In the genomic region with DNA sequence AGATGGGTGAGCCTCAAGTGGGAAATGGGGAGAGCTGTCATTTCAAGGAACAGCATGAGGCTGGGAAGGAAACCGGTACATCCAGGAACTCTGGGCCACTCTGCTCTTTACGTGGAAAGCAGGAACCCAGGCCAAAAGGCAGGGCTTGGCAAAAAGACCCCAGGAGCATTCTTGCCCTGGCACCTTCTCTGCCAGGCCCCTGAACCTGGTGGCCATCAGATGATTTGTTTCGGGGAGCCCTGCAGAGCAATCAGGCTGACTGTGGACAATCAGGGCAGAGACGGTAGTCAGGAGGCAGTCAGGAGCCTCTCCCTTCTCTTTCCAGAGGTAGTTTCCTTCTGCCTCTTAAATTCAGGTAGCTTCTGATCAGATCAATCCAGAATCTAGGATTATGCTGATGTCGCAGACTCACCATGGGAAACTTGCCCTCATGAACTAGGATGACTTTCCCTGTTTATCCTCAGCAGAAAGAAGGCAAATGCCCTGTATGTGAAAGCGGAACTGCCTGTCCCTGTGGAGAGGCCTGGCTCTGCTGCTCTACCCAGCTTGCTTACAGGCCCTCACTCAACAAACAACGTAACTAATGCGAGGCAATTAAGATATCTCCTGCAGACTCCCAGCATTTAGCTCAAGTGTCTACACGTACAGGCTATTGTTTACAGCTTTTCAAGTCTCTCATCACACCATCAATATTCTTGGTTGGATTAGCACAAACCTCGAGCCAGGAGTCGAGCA, we compare ENCODE assay signal across 16 cellular contexts. TPM values are rescaled to one million over a fixed set of nuclear protein-coding genes. Genes with fewer than 3 reads are reported as not detected.
DNase-seq lines count a peak whose midpoint lies in the region; ATAC-seq, FAIRE-seq and TF ChIP-seq lines count a peak whose summit lies in the region.
"Had no signal": no experiment of that assay in that cellular context is flagged by ENCODE, and none has a peak within 500 bp of the region (broad histone marks: within the 10 kb centered on the region; RNA-seq: fewer than 3 reads in every experiment).

No MANE protein-coding gene starts in this region.

- no peak overlapping the region for H3K14ac ChIP-seq in H9 (ENCODE audit: insufficient read depth, low read length)

- in situ Hi-C loops in HepG2 (cut with HindIII; ENCODE audit: extremely low pct_ligation_motif_present, low pct_unique_long_range_greater_than_20kb) = no loop called here

- no peaks in the 10 kb centered on the region for H3K23me2 ChIP-seq in H9 (ENCODE audit: insufficient read length, low read depth, low read length, poor library complexity, severe bottlenecking)

- no peak for TF ChIP-seq RAD21 in HepG2 (CRISPR knock-in tag; IDR thresholded peaks at IDR 0.05)

- no peak overlapping the region for H2BK12ac ChIP-seq in H9 (ENCODE audit: insufficient read length, low read depth, low read length)

- TF ChIP-seq POLR2A in HepG2 (IDR thresholded peaks at IDR 0.05; ENCODE audit: insufficient read depth in 1 of 2, low read depth in 2 of 2, low read length in 2 of 2) = no peak

- DNase-seq in H9 (no peak), memory B cell (ENCODE audit: low spot score in 2 of 2) (no peak), HepG2 (ENCODE audit: low spot score) (no peak), NCI-H774 (lab: John Stamatoyannopoulos, UW) (no peak)
- no peak for DNase-seq in activated CD8-positive, alpha-beta T cell treated with anti-CD3 and anti-CD28 coated beads, Interleukin-2, amount 10 ng/mL, durations not matched to agents 7 days and 5 days
- DNase-seq: activated gamma-delta T cell treated with Interleukin-2 at 50 U/mL for 16 hours; effector CD4-positive, alpha-beta T cell; foreskin keratinocyte; NCI-H2081 treated with DMSO at 0.1 percent for 48 hours; occipital lobe; T-helper 9 cell had no signal

- H3K27ac ChIP-seq in 22Rv1 (peak overlapping the region; percentile 87), H9 (ENCODE audit: insufficient read length, low read depth, low read length) (no peak overlapping the region), VCaP (peak overlapping the region; percentile 89), HepG2 (ENCODE audit: extremely low read length, insufficient read depth, low read length) (no peak overlapping the region)
- H3K27ac ChIP-seq: foreskin keratinocyte had no signal

- H3K4me1 Mint-ChIP-seq in H9 (peaks cover 4 to 8% of the 10 kb centered on the region in 2 experiments; a peak in 3 of 4 replicates), memory B cell (peaks cover 10% of the 10 kb centered on the region)
- peaks cover 29% of the 10 kb centered on the region for H3K4me1 Mint-ChIP-seq in stimulated activated memory B cell treated with anti-CD40 and anti-IgM and Interleukin-4, amounts not matched to agents 10 μg/mL and 1 μg/mL and 100 μg/mL, for 72 hours
- H3K4me1 Mint-ChIP-seq in activated CD8-positive, alpha-beta T cell treated with anti-CD3 and anti-CD28 coated beads, Interleukin-2, amount 10 ng/mL, durations not matched to agents 7 days and 5 days (ENCODE audit: low read depth) = peaks cover 34% of the 10 kb centered on the region

- no peak overlapping the region for H2BK20ac ChIP-seq in H9 (ENCODE audit: low read depth, low read length, poor library complexity, severe bottlenecking)

- no peak for TF ChIP-seq CTCF in 22Rv1 (IDR thresholded peaks at IDR 0.05)
- no peak for TF ChIP-seq CTCF in H9 (conservative IDR thresholded peaks at IDR 0.05)
- no peak for TF ChIP-seq CTCF in VCaP (conservative IDR thresholded peaks at IDR 0.05)
- TF ChIP-seq CTCF in HepG2 (CRISPR knock-in tag; IDR thresholded peaks at IDR 0.05) = no peak

- H3K18ac ChIP-seq in H9 (ENCODE audit: insufficient read length, low read depth, low read length) = no peak overlapping the region

- TF ChIP-seq EP300 in HepG2 (IDR thresholded peaks at IDR 0.05; ENCODE audit: low read depth in 2 of 2, low read length in 2 of 2) = no peak
- no peak for TF ChIP-seq EP300 in HepG2 (CRISPR knock-in tag; IDR thresholded peaks at IDR 0.05; ENCODE audit: borderline replicate concordance)

- H3K23ac ChIP-seq in H9 (ENCODE audit: insufficient read length, low read depth, low read length) = no peak overlapping the region

- H3K4me2 ChIP-seq in H9 (ENCODE audit: insufficient read depth, insufficient read length, low read length) = no peak overlapping the region
- H3K4me2 ChIP-seq in HepG2 (ENCODE audit: low read depth, low read length) = no peak overlapping the region

- CTCF ChIA-PET in HepG2 (lab: Yijun Ruan, JAX; ENCODE audit: low intra/inter-chr PET ratio, low total read pairs) = no interaction called here
- CTCF ChIA-PET in activated CD8-positive, alpha-beta T cell treated with anti-CD3 and anti-CD28 coated beads, Interleukin-2, amount 10 ng/mL, durations not matched to agents 7 days and 5 days (lab: Charles Lee) = interaction anchor here (1.2 to 1.7 kb wide), 3 partner anchors 10 to 352 kb away, joined by 4 to 8 read pairs (median 5); no protein-coding TSS in a partner anchor

- H3K4me3 Mint-ChIP-seq in H9 = no peak overlapping the region
- H3K4me3 Mint-ChIP-seq in memory B cell = no peak overlapping the region
- H3K4me3 Mint-ChIP-seq in stimulated activated memory B cell treated with anti-CD40 and anti-IgM and Interleukin-4, amounts not matched to agents 10 μg/mL and 1 μg/mL and 100 μg/mL, for 72 hours = no peak overlapping the region
- no peak overlapping the region for H3K4me3 Mint-ChIP-seq in activated CD8-positive, alpha-beta T cell treated with anti-CD3 and anti-CD28 coated beads, Interleukin-2, amount 10 ng/mL, durations not matched to agents 7 days and 5 days
- H3K4me3 Mint-ChIP-seq: stimulated activated naive CD8-positive, alpha-beta T cell treated with anti-CD3 and anti-CD28 coated beads, Interleukin-15, Interleukin-2, amounts not matched to agents 100 ng/mL and 50 ng/mL, for 24 hours had no signal

- H3K4ac ChIP-seq in H9 (ENCODE audit: low read depth, low read length) = no peak overlapping the region

- peaks cover 79 to 94% (median 91%) of the 10 kb centered on the region in 3 experiments for H3K36me3 Mint-ChIP-seq in H9 (ENCODE audit: insufficient read depth in 1 of 3, low read depth in 3 of 3)
- peaks cover 52% of the 10 kb centered on the region for H3K36me3 Mint-ChIP-seq in memory B cell
- H3K36me3 Mint-ChIP-seq in stimulated activated memory B cell treated with anti-CD40 and anti-IgM and Interleukin-4, amounts not matched to agents 10 μg/mL and 1 μg/mL and 100 μg/mL, for 72 hours = peaks cover 87% of the 10 kb centered on the region
- H3K36me3 Mint-ChIP-seq in activated CD8-positive, alpha-beta T cell treated with anti-CD3 and anti-CD28 coated beads, Interleukin-2, amount 10 ng/mL, durations not matched to agents 7 days and 5 days (ENCODE audit: low read depth) = peaks cover 84% of the 10 kb centered on the region

- H3K79me2 ChIP-seq in H9 (ENCODE audit: insufficient read depth, low read length) = peaks cover 1% of the 10 kb centered on the region; the same call in 1 of the 2 replicates
- H3K79me2 ChIP-seq in HepG2 (ENCODE audit: insufficient read depth, low read length) = no peaks in the 10 kb centered on the region

- H3K4me1 ChIP-seq in H9 (ENCODE audit: insufficient read depth, low read length) (no peaks in the 10 kb centered on the region), HepG2 (ENCODE audit: insufficient read depth, low read length) (no peaks in the 10 kb centered on the region)

- FAIRE-seq in HepG2 (lab: Jason Lieb, UNC) = no peak

- H3K56ac ChIP-seq in H9 (ENCODE audit: insufficient read length, low read depth, low read length) = no peak overlapping the region

- intact Hi-C loops in HepG2 (cut with micrococcal nuclease; ENCODE audit: unreplicated experiment) = no loop called here

- H4K91ac ChIP-seq in H9 (ENCODE audit: insufficient read length, low read depth, low read length) = no peak overlapping the region

- no peak overlapping the region for H2BK15ac ChIP-seq in H9 (ENCODE audit: low read depth, low read length)

- H3K27me3 Mint-ChIP-seq in H9 (ENCODE audit: low read depth) = no peaks in the 10 kb centered on the region
- H3K27me3 Mint-ChIP-seq in memory B cell = no peaks in the 10 kb centered on the region
- H3K27me3 Mint-ChIP-seq in stimulated activated memory B cell treated with anti-CD40 and anti-IgM and Interleukin-4, amounts not matched to agents 10 μg/mL and 1 μg/mL and 100 μg/mL, for 72 hours = no peaks in the 10 kb centered on the region
- no peaks in the 10 kb centered on the region for H3K27me3 Mint-ChIP-seq in activated CD8-positive, alpha-beta T cell treated with anti-CD3 and anti-CD28 coated beads, Interleukin-2, amount 10 ng/mL, durations not matched to agents 7 days and 5 days (ENCODE audit: low read depth)
- H3K27me3 Mint-ChIP-seq: stimulated activated naive CD8-positive, alpha-beta T cell treated with anti-CD3 and anti-CD28 coated beads, Interleukin-15, Interleukin-2, amounts not matched to agents 100 ng/mL and 50 ng/mL, for 24 hours had no signal

- peaks cover 44 to 77% of the 10 kb centered on the region in 2 experiments for H3K36me3 ChIP-seq in HepG2 (replicated peaks in 1 of 2; ENCODE audit: control insufficient read depth in 1 of 2, insufficient read depth in 2 of 2, low read length in 2 of 2)

- peaks cover 18% of the 10 kb centered on the region for H3K79me1 ChIP-seq in H9 (ENCODE audit: insufficient read depth, low read depth, low read length, poor library complexity, severe bottlenecking)

- H3T11ph ChIP-seq in H9 (ENCODE audit: low read length) = no peak overlapping the region

- H4K20me1 ChIP-seq in H9 (ENCODE audit: control insufficient read depth, insufficient read depth, insufficient read length) (no peaks in the 10 kb centered on the region), HepG2 (ENCODE audit: insufficient read depth, low read length) (no peaks in the 10 kb centered on the region)

- no peak overlapping the region for H2AK5ac ChIP-seq in H9 (ENCODE audit: insufficient read length, low read length)

- BruUV-seq in HepG2 (replicated peaks; lab: Mats Ljungman, UMichigan) = no TSS peak

- H3K9me3 ChIP-seq in H9 (ENCODE audit: control insufficient read depth, low read depth, low read length) (no peaks in the 10 kb centered on the region), HepG2 (ENCODE audit: low read length) (no peaks in the 10 kb centered on the region)

- no peak overlapping the region for H4K5ac ChIP-seq in H9 (ENCODE audit: insufficient read length, low read depth, low read length)

- H2AFZ ChIP-seq in H9 (ENCODE audit: low read length) = no peak overlapping the region
- no peak overlapping the region for H2AFZ ChIP-seq in HepG2 (ENCODE audit: low read length)

- H3K27ac Mint-ChIP-seq in H9 (peak overlapping the region; percentile 51 to 80 (median 77); a peak in 4 of 7 replicates), memory B cell (peak overlapping the region; percentile 58)
- H3K27ac Mint-ChIP-seq in stimulated activated memory B cell treated with anti-CD40 and anti-IgM and Interleukin-4, amounts not matched to agents 10 μg/mL and 1 μg/mL and 100 μg/mL, for 72 hours = no peak overlapping the region
- no peak overlapping the region for H3K27ac Mint-ChIP-seq in activated CD8-positive, alpha-beta T cell treated with anti-CD3 and anti-CD28 coated beads, Interleukin-2, amount 10 ng/mL, durations not matched to agents 7 days and 5 days
- H3K27ac Mint-ChIP-seq: stimulated activated naive CD8-positive, alpha-beta T cell treated with anti-CD3 and anti-CD28 coated beads, Interleukin-15, Interleukin-2, amounts not matched to agents 100 ng/mL and 50 ng/mL, for 24 hours had no signal

- no peak overlapping the region for H3K9ac ChIP-seq in H9 (ENCODE audit: extremely low read depth, insufficient read length, low read length)
- no peak overlapping the region for H3K9ac ChIP-seq in HepG2 (ENCODE audit: insufficient read depth, low read depth, low read length)

- POLR2A ChIA-PET in HepG2 (lab: Yijun Ruan, JAX) = no interaction called here
- POLR2A ChIA-PET in activated CD8-positive, alpha-beta T cell treated with anti-CD3 and anti-CD28 coated beads, Interleukin-2, amount 10 ng/mL, durations not matched to agents 7 days and 5 days (lab: Charles Lee) = no interaction called here

- H3K9me3 Mint-ChIP-seq in H9 = no peaks in the 10 kb centered on the region
- no peaks in the 10 kb centered on the region for H3K9me3 Mint-ChIP-seq in memory B cell
- no peaks in the 10 kb centered on the region for H3K9me3 Mint-ChIP-seq in stimulated activated memory B cell treated with anti-CD40 and anti-IgM and Interleukin-4, amounts not matched to agents 10 μg/mL and 1 μg/mL and 100 μg/mL, for 72 hours
- H3K9me3 Mint-ChIP-seq in activated CD8-positive, alpha-beta T cell treated with anti-CD3 and anti-CD28 coated beads, Interleukin-2, amount 10 ng/mL, durations not matched to agents 7 days and 5 days (ENCODE audit: insufficient read depth) = no peaks in the 10 kb centered on the region
- H3K9me3 Mint-ChIP-seq: stimulated activated naive CD8-positive, alpha-beta T cell treated with anti-CD3 and anti-CD28 coated beads, Interleukin-15, Interleukin-2, amounts not matched to agents 100 ng/mL and 50 ng/mL, for 24 hours had no signal

- no peak for ATAC-seq in memory B cell (ENCODE audit: low read depth)
- ATAC-seq in stimulated activated memory B cell treated with anti-CD40 and anti-IgM and Interleukin-4, amounts not matched to agents 10 μg/mL and 1 μg/mL and 100 μg/mL, for 72 hours = no peak
- ATAC-seq in HepG2 = no peak
- no peak for ATAC-seq in activated CD8-positive, alpha-beta T cell treated with anti-CD3 and anti-CD28 coated beads, Interleukin-2, amount 10 ng/mL, durations not matched to agents 7 days and 5 days
- ATAC-seq: foreskin keratinocyte had no signal

- H2BK5ac ChIP-seq in H9 (ENCODE audit: insufficient read length, low read length) = no peak overlapping the region

- H2BK120ac ChIP-seq in H9 (ENCODE audit: low read depth, low read length, poor library complexity, severe bottlenecking) = no peak overlapping the region

- no peaks in the 10 kb centered on the region for H3K27me3 ChIP-seq in H9 (ENCODE audit: insufficient read depth, low read length)
- H3K27me3 ChIP-seq in HepG2 (ENCODE audit: control insufficient read depth in 1 of 2, insufficient read depth in 2 of 2, low read length in 2 of 2) = no peaks in the 10 kb centered on the region
- H3K27me3 ChIP-seq: foreskin keratinocyte had no signal

- no peak overlapping the region for H4K8ac ChIP-seq in H9 (replicated peaks; ENCODE audit: insufficient read length, low read depth, low read length)

- H3K4me3 ChIP-seq in HepG2 (replicated peaks in 1 of 3; ENCODE audit: insufficient read depth in 1 of 3, low read depth in 2 of 3, low read length in 3 of 3) = no peak overlapping the region
- H3K4me3 ChIP-seq: skin epidermis had no signal

- no CpG with 5 or more reads among the region's 11 CpGs for WGBS in H9 (ENCODE audit: extremely low coverage, insufficient read length, low lambda C conversion rate)
- WGBS in HepG2 (ENCODE audit: low lambda C conversion rate) = 91% methylated on average over 11 of the region's 11 CpGs

RNA-seq across cellular contexts. Expression of gene EZR, which starts 36.6 kb away (rescaled TPM):
- 375 and 393 TPM in 2 replicates for total RNA-seq in H9 (2021)
- total RNA-seq in HepG2 (2016; rRNA removed; fragmentation: Illumina TruSeq; extraction: Trizol) = 60.3 and 75.7 TPM in 2 replicates
- total RNA-seq in HepG2 (2016; cell fraction: cytosol; rRNA removed; fragmentation: Illumina TruSeq; extraction: Trizol; ENCODE audit: low read depth) = 8.6 and 10.8 TPM in 2 replicates
- 63.6 and 68.8 TPM in 2 replicates for total RNA-seq in HepG2 (2016; cell fraction: insoluble cytoplasmic fraction; rRNA removed; fragmentation: Illumina TruSeq; extraction: Trizol)
- 21.2 and 23.3 TPM in 2 replicates for total RNA-seq in HepG2 (2016; cell fraction: membrane; rRNA removed; fragmentation: Illumina TruSeq; extraction: Trizol)
- 35.3 and 38.9 TPM in 2 replicates for total RNA-seq in HepG2 (2016; cell fraction: nucleus; rRNA removed; fragmentation: Illumina TruSeq; extraction: Trizol)
- polyA plus RNA-seq in HepG2 (2011; rRNA removed) = 34.7 and 36.8 TPM in 2 replicates
- polyA plus RNA-seq in HepG2 (2011; cell fraction: cytosol; rRNA removed) = 34.1 and 34.2 TPM in 2 replicates
- 25.0 and 25.8 TPM in 2 replicates for polyA plus RNA-seq in HepG2 (2011; cell fraction: nucleus; rRNA removed)
- 18.5 and 28.6 TPM in 2 replicates for polyA plus RNA-seq in HepG2 (2012)
- polyA plus RNA-seq in HepG2 (2016; cell fraction: cytosol; fragmentation: Illumina TruSeq; extraction: Trizol; ENCODE audit: low read depth) = 5.0 and 5.1 TPM in 2 replicates
- 79.1 and 90.3 TPM in 2 replicates for polyA plus RNA-seq in HepG2 (2016; cell fraction: insoluble cytoplasmic fraction; fragmentation: Illumina TruSeq; extraction: Trizol; ENCODE audit: low read depth)
- 12.2 TPM in 2 replicates for polyA plus RNA-seq in HepG2 (2016; cell fraction: membrane; fragmentation: Illumina TruSeq; extraction: Trizol; ENCODE audit: low read depth)
- polyA plus RNA-seq in HepG2 (2016; cell fraction: nucleus; fragmentation: Illumina TruSeq; extraction: Trizol; ENCODE audit: insufficient read depth, low read depth) = 60.9 and 63.5 TPM in 2 replicates
- polyA minus RNA-seq in HepG2 (2011; rRNA and poly(A)+ RNA removed; ENCODE audit: low replicate concordance) = 45.1 and 93.9 TPM in 2 replicates
- polyA minus RNA-seq in HepG2 (2011; cell fraction: cytosol; rRNA and poly(A)+ RNA removed) = 28.8 and 29.4 TPM in 2 replicates
- polyA minus RNA-seq in HepG2 (2011; cell fraction: nucleus; rRNA and poly(A)+ RNA removed) = 17.6 and 19.8 TPM in 2 replicates
- total RNA-seq in activated CD8-positive, alpha-beta T cell treated with anti-CD3 and anti-CD28 coated beads, Interleukin-2, amount 10 ng/mL, durations not matched to agents 7 days and 5 days = 100 to 1,000 TPM; 177 to 180 TPM

Comparison
In these comparisons a context has a peak if more than half of its experiments do, and no peak if none do; other contexts are left out.
1. H3K27ac ChIP-seq: peak in 22Rv1 (single experiment) and VCaP (single experiment); none in H9 (single experiment) and HepG2 (single experiment).
2. H3K27ac Mint-ChIP-seq: peak in H9 (3 of 3) and memory B cell (single experiment); none in stimulated activated memory B cell treated with anti-CD40 and anti-IgM and Interleukin-4, amounts not matched to agents 10 μg/mL and 1 μg/mL and 100 μg/mL, for 72 hours (single experiment) and activated CD8-positive, alpha-beta T cell treated with anti-CD3 and anti-CD28 coated beads, Interleukin-2, amount 10 ng/mL, durations not matched to agents 7 days and 5 days (single experiment).